Comparison of ENCODE assay signal across 22 cellular contexts in genomic region chr2:222360997-222361396, GRCh38.
DNase-seq lines count a peak whose midpoint lies in the region; ATAC-seq and TF ChIP-seq lines count a peak whose summit lies in the region.
"Had no signal": no experiment of that assay in that cellular context is flagged by ENCODE, and none has a peak within 500 bp of the region (broad histone marks: within the 10 kb centered on the region; RNA-seq: fewer than 3 reads in every experiment).

No MANE protein-coding gene starts in this region.

- H3K4me1 Mint-ChIP-seq in glutamatergic neuron (ENCODE audit: low read depth, unreplicated experiment) (peaks cover 12% of the 10 kb centered on the region), progenitor cell of endocrine pancreas (ENCODE audit: low read depth) (no peaks in the 10 kb centered on the region)
- H3K4me1 Mint-ChIP-seq: CD4-positive, alpha-beta memory T cell; CD4-positive, CD25-positive, alpha-beta regulatory T cell; CD8-positive, alpha-beta memory T cell had no signal

- POLR2A ChIA-PET in SK-N-SH (lab: Yijun Ruan, JAX), result no interaction called here

- no peaks in the 10 kb centered on the region for H3K27me3 ChIP-seq in BLaER1 treated with 17β-estradiol and CSF1 and Interleukin-3, amounts not matched to agents 10 nM and 100 nM
- no peaks in the 10 kb centered on the region for H3K27me3 ChIP-seq in SK-N-SH (ENCODE audit: insufficient read depth)

- H3K9me3 ChIP-seq in BLaER1 treated with 17β-estradiol and CSF1 and Interleukin-3, amounts not matched to agents 10 nM and 100 nM (replicated peaks in 1 of 11), result peaks cover 0 to 58% (median 10%) of the 10 kb centered on the region in 11 experiments; a peak in 12 of 22 replicates
- no peaks in the 10 kb centered on the region for H3K9me3 ChIP-seq in SK-N-SH

- peak; percentile 14 for DNase-seq in DMS 273 treated with DMSO at 0.1 percent for 48 hours (lab: John Stamatoyannopoulos, UW)
- DNase-seq in SK-N-SH, result peak; percentile 53
- DNase-seq in glutamatergic neuron, result no peak
- no peak for DNase-seq in progenitor cell of endocrine pancreas (ENCODE audit: low spot score, unreplicated experiment)
- DNase-seq in NCI-H82 (lab: John Stamatoyannopoulos, UW), result no peak
- DNase-seq: 8988T; ACHN; C1 segment of cervical spinal cord; CD4-positive, alpha-beta memory T cell; CD4-positive, CD25-positive, alpha-beta regulatory T cell; CD8-positive, alpha-beta memory T cell; COR-L47; DMS153; DMS53; DMS79; DND-41; EL; GDM1 had no signal

- no peaks in the 10 kb centered on the region for H4K20me1 ChIP-seq in BLaER1 treated with 17β-estradiol and CSF1 and Interleukin-3, amounts not matched to agents 10 nM and 100 nM
- H4K20me1 ChIP-seq in SK-N-SH (ENCODE audit: insufficient read depth), result no peaks in the 10 kb centered on the region

- H3K36me3 Mint-ChIP-seq in glutamatergic neuron (ENCODE audit: unreplicated experiment) (no peaks in the 10 kb centered on the region), progenitor cell of endocrine pancreas (ENCODE audit: insufficient read depth) (no peaks in the 10 kb centered on the region)
- H3K36me3 Mint-ChIP-seq: CD4-positive, alpha-beta memory T cell; CD4-positive, CD25-positive, alpha-beta regulatory T cell; CD8-positive, alpha-beta memory T cell had no signal

- peak in 1 of 2 experiments; percentile 72; a peak in 1 of 4 replicates for TF ChIP-seq EP300 in SK-N-SH (IDR thresholded peaks at IDR 0.05; ENCODE audit: borderline replicate concordance in 1 of 2, low read depth in 1 of 2, low read length in 1 of 2)

- TF ChIP-seq CTCF in SK-N-SH (IDR thresholded peaks at IDR 0.05) (no peak), glutamatergic neuron (IDR thresholded peaks at IDR 0.05; ENCODE audit: partially characterized antibody, unreplicated experiment) (no peak), progenitor cell of endocrine pancreas (IDR thresholded peaks at IDR 0.05; ENCODE audit: unreplicated experiment) (no peak)

- no peak overlapping the region for H3K27ac Mint-ChIP-seq in glutamatergic neuron (ENCODE audit: unreplicated experiment)
- no peak overlapping the region for H3K27ac Mint-ChIP-seq in progenitor cell of endocrine pancreas
- H3K27ac Mint-ChIP-seq: CD14-positive monocyte; CD4-positive, alpha-beta memory T cell; CD4-positive, CD25-positive, alpha-beta regulatory T cell; CD8-positive, alpha-beta memory T cell had no signal

- CTCF ChIA-PET in SK-N-SH (lab: Yijun Ruan, JAX), result interaction anchor here (1.1 to 1.9 kb wide), 2 partner anchors 42 to 123 kb away, joined by 3 to 4 read pairs; no protein-coding TSS in a partner anchor

- 0% methylated on average over 1 of the region's 1 CpG for WGBS in SK-N-SH (ENCODE audit: low lambda C conversion rate)

- peaks cover 0 to 9% (median 0%) of the 10 kb centered on the region in 11 experiments; a peak in 4 of 22 replicates for H3K36me3 ChIP-seq in BLaER1 treated with 17β-estradiol and CSF1 and Interleukin-3, amounts not matched to agents 10 nM and 100 nM
- H3K36me3 ChIP-seq in SK-N-SH (replicated peaks in 1 of 2; ENCODE audit: control insufficient read depth in 1 of 2, insufficient read depth in 2 of 2, low read length in 1 of 2), result no peaks in the 10 kb centered on the region

- no peak overlapping the region; a peak in 1 of 20 replicates for H3K4me3 ChIP-seq in BLaER1 treated with 17β-estradiol and CSF1 and Interleukin-3, amounts not matched to agents 10 nM and 100 nM
- H3K4me3 ChIP-seq in SK-N-SH (ENCODE audit: low read depth in 2 of 2, low read length in 1 of 2), result no peak overlapping the region
- H3K4me3 ChIP-seq: GM12878 had no signal

- peak overlapping the region in 3 of 11 experiments; percentile 77 to 79 (median 78); a peak in 5 of 22 replicates for H3K9ac ChIP-seq in BLaER1 treated with 17β-estradiol and CSF1 and Interleukin-3, amounts not matched to agents 10 nM and 100 nM
- H3K9ac ChIP-seq in SK-N-SH, result no peak overlapping the region

- no peaks in the 10 kb centered on the region for H3K9me2 ChIP-seq in SK-N-SH

- H3K27me3 Mint-ChIP-seq in glutamatergic neuron (ENCODE audit: unreplicated experiment), result peaks cover 3% of the 10 kb centered on the region
- H3K27me3 Mint-ChIP-seq in progenitor cell of endocrine pancreas, result peaks cover 2% of the 10 kb centered on the region
- H3K27me3 Mint-ChIP-seq: CD4-positive, CD25-positive, alpha-beta regulatory T cell had no signal

- H3K4me2 ChIP-seq in BLaER1 treated with 17β-estradiol and CSF1 and Interleukin-3, amounts not matched to agents 10 nM and 100 nM, result peak overlapping the region in 9 of 11 experiments; percentile 63 to 84 (median 76); a peak in 15 of 22 replicates
- H3K4me2 ChIP-seq in SK-N-SH, result no peak overlapping the region

- H3K27ac ChIP-seq in BLaER1 treated with 17β-estradiol and CSF1 and Interleukin-3, amounts not matched to agents 10 nM and 100 nM, result peak overlapping the region in 9 of 11 experiments; percentile 76 to 97 (median 95); a peak in 18 of 22 replicates
- peak overlapping the region in 1 of 2 experiments; percentile 69; a peak in 2 of 4 replicates for H3K27ac ChIP-seq in SK-N-SH (ENCODE audit: low read depth in 2 of 2, low read length in 1 of 2)

- no peaks in the 10 kb centered on the region for H3F3A ChIP-seq in SK-N-SH (replicated peaks; ENCODE audit: insufficient read depth)

- TF ChIP-seq RAD21 in SK-N-SH (IDR thresholded peaks at IDR 0.05; ENCODE audit: low read length), result no peak

- H2AFZ ChIP-seq in SK-N-SH (ENCODE audit: low read depth), result no peak overlapping the region

- no peaks in the 10 kb centered on the region for H3K79me2 ChIP-seq in SK-N-SH (ENCODE audit: insufficient read depth)

- no peak overlapping the region for H3K4me3 Mint-ChIP-seq in glutamatergic neuron (ENCODE audit: unreplicated experiment)
- H3K4me3 Mint-ChIP-seq in progenitor cell of endocrine pancreas (ENCODE audit: low read depth), result no peak overlapping the region
- H3K4me3 Mint-ChIP-seq: CD14-positive monocyte; CD4-positive, alpha-beta memory T cell; CD4-positive, CD25-positive, alpha-beta regulatory T cell; CD8-positive, alpha-beta memory T cell had no signal

- H3K9me3 Mint-ChIP-seq in glutamatergic neuron (ENCODE audit: unreplicated experiment) (peaks cover 6% of the 10 kb centered on the region), progenitor cell of endocrine pancreas (ENCODE audit: low read depth) (no peaks in the 10 kb centered on the region)

- H3K4me1 ChIP-seq in BLaER1 treated with 17β-estradiol and CSF1 and Interleukin-3, amounts not matched to agents 10 nM and 100 nM, result peaks cover 27 to 96% (median 71%) of the 10 kb centered on the region in 10 experiments
- H3K4me1 ChIP-seq in SK-N-SH (ENCODE audit: control insufficient read depth in 1 of 2, insufficient read depth in 2 of 2, low read depth in 1 of 2, low read length in 1 of 2), result peaks cover 0 to 7% of the 10 kb centered on the region in 2 experiments; a peak in 2 of 4 replicates

- no peak for ATAC-seq in GM18870 (IDR thresholded peaks at IDR 0.05; ENCODE audit: unreplicated experiment)
- ATAC-seq: GM12878 had no signal

TF ChIP-seq in SK-N-SH, 30 proteins besides CTCF, POLR2A, EP300 and RAD21:
- TF ChIP-seq NFIC (IDR thresholded peaks at IDR 0.05; ENCODE audit: borderline replicate concordance) (no peak), IRF3 (IDR thresholded peaks at IDR 0.05; ENCODE audit: low read depth, low read length) (no peak), GATA2 (CRISPR knock-in tag; IDR thresholded peaks at IDR 0.05) (peak; percentile 41), RCOR1 (IDR thresholded peaks at IDR 0.05; ENCODE audit: low read length) (peak; percentile 59)

Comparison
In these comparisons a context has a peak if more than half of its experiments do, and no peak if none do; other contexts are left out.
1. DNase-seq: peak in DMS 273 treated with DMSO at 0.1 percent for 48 hours (single experiment) and SK-N-SH (single experiment); none in glutamatergic neuron (single experiment), progenitor cell of endocrine pancreas (single experiment) and NCI-H82 (single experiment).